11 cellular contexts compared by ENCODE assay signal in genomic region chr11:63535734-63536133, GRCh38. TPM values are rescaled to one million over a fixed set of nuclear protein-coding genes. Genes with fewer than 3 reads are reported as not detected.
DNase-seq lines count a peak whose midpoint lies in the region; ATAC-seq and TF ChIP-seq lines count a peak whose summit lies in the region.
"Had no signal": no experiment of that assay in that cellular context is flagged by ENCODE, and none has a peak within 500 bp of the region (broad histone marks: within the 10 kb centered on the region; RNA-seq: fewer than 3 reads in every experiment).

No MANE protein-coding gene starts in this region.

- H3K27ac ChIP-seq in transverse colon, result peak overlapping the region; percentile 83 to 90 (median 86)

- H3K4me3 ChIP-seq in transverse colon, result no peak overlapping the region

- H3K27ac Mint-ChIP-seq in activated CD4-positive, alpha-beta memory T cell treated with anti-CD3 and anti-CD28 coated beads for 36 hours, result peak overlapping the region; percentile 84
- H3K27ac Mint-ChIP-seq in immature natural killer cell (peak overlapping the region; percentile 95 to 98 (median 98)), progenitor cell of endocrine pancreas (no peak overlapping the region)
- H3K27ac Mint-ChIP-seq: endodermal cell had no signal

- WGBS in transverse colon (ENCODE audit: low coverage in 1 of 2), 2 donors, result 60 to 80% methylated on average over 1 of the region's 1 CpG

- TF ChIP-seq CTCF in transverse colon (IDR thresholded peaks at IDR 0.05) (no peak), progenitor cell of endocrine pancreas (IDR thresholded peaks at IDR 0.05; ENCODE audit: unreplicated experiment) (no peak)

- no peak for TF ChIP-seq EP300 in transverse colon (IDR thresholded peaks at IDR 0.05; ENCODE audit: low read depth)

- in situ Hi-C loops in transverse colon (cut with MboI; ENCODE audit: low pct_ligation_motif_present in 1 of 4, low pct_unique_long_range_greater_than_20kb in 1 of 4, low sequenced_read_pairs in 3 of 4), result no loop called here

- H3K4me1 Mint-ChIP-seq in activated CD4-positive, alpha-beta memory T cell treated with anti-CD3 and anti-CD28 coated beads for 36 hours (ENCODE audit: low read depth), result peaks cover 87% of the 10 kb centered on the region
- H3K4me1 Mint-ChIP-seq in immature natural killer cell, result peaks cover 94 to 99% of the 10 kb centered on the region in 2 donors
- peaks cover 28% of the 10 kb centered on the region for H3K4me1 Mint-ChIP-seq in progenitor cell of endocrine pancreas (ENCODE audit: low read depth)

- POLR2A ChIA-PET in activated CD4-positive, alpha-beta memory T cell treated with anti-CD3 and anti-CD28 coated beads for 36 hours (lab: Charles Lee), result interaction anchor here (2.4 to 2.6 kb wide), 2 partner anchors 15 to 31 kb away, joined by 7 to 22 read pairs; no protein-coding TSS in a partner anchor

- CTCF ChIA-PET in activated CD4-positive, alpha-beta memory T cell treated with anti-CD3 and anti-CD28 coated beads for 36 hours (lab: Charles Lee), result interaction anchor here (2.5 to 3.3 kb wide), 2 partner anchors 31 to 57 kb away, joined by 8 to 15 read pairs; no protein-coding TSS in a partner anchor

- H3K4me3 Mint-ChIP-seq in activated CD4-positive, alpha-beta memory T cell treated with anti-CD3 and anti-CD28 coated beads for 36 hours, result peak overlapping the region; percentile 81
- peak overlapping the region; percentile 96 to 99 (median 98) for H3K4me3 Mint-ChIP-seq in immature natural killer cell
- no peak overlapping the region for H3K4me3 Mint-ChIP-seq in progenitor cell of endocrine pancreas (ENCODE audit: low read depth)
- H3K4me3 Mint-ChIP-seq: endodermal cell had no signal

- intact Hi-C loops in activated CD4-positive, alpha-beta memory T cell treated with anti-CD3 and anti-CD28 coated beads for 36 hours (cut with micrococcal nuclease), result loop anchor here (1.0 to 5.0 kb wide), 5 partner anchors 18 to 147 kb away; partner anchors contain the start of genes PLAAT3 and RTN3
- intact Hi-C loops in transverse colon (cut with DNase I; ENCODE audit: low total_unique reads), result no loop called here

- no peak for TF ChIP-seq POLR2A in transverse colon (IDR thresholded peaks at IDR 0.05)

- H3K27me3 Mint-ChIP-seq in activated CD4-positive, alpha-beta memory T cell treated with anti-CD3 and anti-CD28 coated beads for 36 hours, result no peaks in the 10 kb centered on the region
- H3K27me3 Mint-ChIP-seq in immature natural killer cell (ENCODE audit: low read depth in 3 of 3), result peaks cover 0 to 6% (median 5%) of the 10 kb centered on the region in 3 donors
- no peaks in the 10 kb centered on the region for H3K27me3 Mint-ChIP-seq in progenitor cell of endocrine pancreas

- no peak for ATAC-seq in HG02852 (IDR thresholded peaks at IDR 0.05; ENCODE audit: unreplicated experiment)

- peaks cover 20 to 54% (median 27%) of the 10 kb centered on the region in 4 donors for H3K4me1 ChIP-seq in transverse colon

- no peaks in the 10 kb centered on the region for H3K9me3 ChIP-seq in transverse colon

- H3K27me3 ChIP-seq in transverse colon, result no peaks in the 10 kb centered on the region

- H3K36me3 Mint-ChIP-seq in activated CD4-positive, alpha-beta memory T cell treated with anti-CD3 and anti-CD28 coated beads for 36 hours, result no peaks in the 10 kb centered on the region
- H3K36me3 Mint-ChIP-seq in immature natural killer cell (peaks cover 8 to 10% (median 9%) of the 10 kb centered on the region in 3 donors), progenitor cell of endocrine pancreas (ENCODE audit: insufficient read depth) (no peaks in the 10 kb centered on the region)

- no peaks in the 10 kb centered on the region for H3K9me3 Mint-ChIP-seq in activated CD4-positive, alpha-beta memory T cell treated with anti-CD3 and anti-CD28 coated beads for 36 hours
- H3K9me3 Mint-ChIP-seq in immature natural killer cell (no peaks in the 10 kb centered on the region), progenitor cell of endocrine pancreas (ENCODE audit: low read depth) (no peaks in the 10 kb centered on the region)

- peak; percentile 32 for DNase-seq in activated naive CD4-positive, alpha-beta T cell treated with Interleukin-2 at 50 U/mL for 16 hours
- DNase-seq in activated naive CD4-positive, alpha-beta T cell treated with anti-CD3 and anti-CD28 coated beads, Interleukin-2, amount 50 U/mL, for 16 hours, result no peak
- DNase-seq in activated CD4-positive, alpha-beta memory T cell treated with anti-CD3 and anti-CD28 coated beads for 36 hours, result peak; percentile 76
- DNase-seq in immature natural killer cell (peak; percentile 47 to 58 (median 52)), transverse colon (no peak), foreskin melanocyte (no peak), progenitor cell of endocrine pancreas (ENCODE audit: low spot score, unreplicated experiment) (no peak)
- DNase-seq: endodermal cell, NCI-H2227 treated with DMSO at 0.1 percent for 48 hours had no signal

- no peaks in the 10 kb centered on the region for H3K36me3 ChIP-seq in transverse colon

RNA-seq across cellular contexts. Expression of gene PLAAT4, which starts 0.9 kb away (rescaled TPM):
- 10 to 100 TPM; 35.7 to 36.3 TPM for total RNA-seq in activated CD4-positive, alpha-beta memory T cell treated with anti-CD3 and anti-CD28 coated beads for 36 hours
- polyA plus RNA-seq in immature natural killer cell, result 100 to 1,000 TPM; 886 to 933 (median 906) TPM
- 10 to 100 TPM; 35.4 to 78.6 (median 40.7) TPM for total RNA-seq in transverse colon
- total RNA-seq in progenitor cell of endocrine pancreas, result 0.42 TPM in 1 of 2 replicates, not detected in the other
- polyA plus RNA-seq: neural cell had no signal

RNA-seq across cellular contexts. Expression of gene PLAAT2, which starts 27.4 kb away (rescaled TPM):
- under 1 TPM in 1 of 2 experiments, not detected in 1; 0.44 TPM for total RNA-seq in activated CD4-positive, alpha-beta memory T cell treated with anti-CD3 and anti-CD28 coated beads for 36 hours
- polyA plus RNA-seq in immature natural killer cell, result 1 to 10 TPM in 2 of 3 donors, not detected in 1; 2.8 to 3.0 TPM
- total RNA-seq in transverse colon (10 to 100 TPM in 3 of 4 donors, not detected in 1; 38.7 to 47.9 (median 43.0) TPM), progenitor cell of endocrine pancreas (not detected in 2 replicates)
- total RNA-seq: endodermal cell had no signal
- polyA plus RNA-seq: neural cell had no signal

RNA-seq across cellular contexts. Expression of gene LGALS12, which starts 29.9 kb away (rescaled TPM):
- total RNA-seq in activated CD4-positive, alpha-beta memory T cell treated with anti-CD3 and anti-CD28 coated beads for 36 hours, result not detected
- polyA plus RNA-seq in immature natural killer cell, result 1 to 10 TPM in 1 of 3 donors, not detected in 2; 1.7 TPM
- total RNA-seq in transverse colon (under 1 TPM in 1 of 4 donors, not detected in 3; 0.64 TPM), progenitor cell of endocrine pancreas (2.3 and 2.4 TPM in 2 replicates)
- polyA plus RNA-seq: neural cell had no signal

RNA-seq across cellular contexts. Expression of gene PLAAT5, which starts 44.8 kb away (rescaled TPM):
- total RNA-seq in activated CD4-positive, alpha-beta memory T cell treated with anti-CD3 and anti-CD28 coated beads for 36 hours, result under 1 TPM; 0.15 to 0.24 TPM
- 1 to 10 TPM in 2 of 3 donors, under 1 TPM in 1; 0.63 to 3.8 (median 1.5) TPM for polyA plus RNA-seq in immature natural killer cell
- total RNA-seq in transverse colon (1 to 10 TPM in 1 of 4 donors, under 1 TPM in 1, not detected in 2; 0.79 to 1.4 TPM), progenitor cell of endocrine pancreas (27.1 and 32.6 TPM in 2 replicates)

Comparison
In these comparisons a context has a peak if more than half of its experiments do, and no peak if none do; other contexts are left out.
1. DNase-seq: peak in activated naive CD4-positive, alpha-beta T cell treated with Interleukin-2 at 50 U/mL for 16 hours (single experiment), activated CD4-positive, alpha-beta memory T cell treated with anti-CD3 and anti-CD28 coated beads for 36 hours (single experiment) and immature natural killer cell (3 of 3); none in activated naive CD4-positive, alpha-beta T cell treated with anti-CD3 and anti-CD28 coated beads, Interleukin-2, amount 50 U/mL, for 16 hours (single experiment), transverse colon (single experiment), foreskin melanocyte (single experiment) and progenitor cell of endocrine pancreas (single experiment).
2. RNA of gene PLAAT4, which starts 0.9 kb away (total RNA-seq): 35.4 to 78.6 TPM in transverse colon and 35.7 to 36.3 TPM in activated CD4-positive, alpha-beta memory T cell treated with anti-CD3 and anti-CD28 coated beads for 36 hours; 0.42 TPM in progenitor cell of endocrine pancreas; every median in the first group is over 10 times any median in the second.